In the genomic region with DNA sequence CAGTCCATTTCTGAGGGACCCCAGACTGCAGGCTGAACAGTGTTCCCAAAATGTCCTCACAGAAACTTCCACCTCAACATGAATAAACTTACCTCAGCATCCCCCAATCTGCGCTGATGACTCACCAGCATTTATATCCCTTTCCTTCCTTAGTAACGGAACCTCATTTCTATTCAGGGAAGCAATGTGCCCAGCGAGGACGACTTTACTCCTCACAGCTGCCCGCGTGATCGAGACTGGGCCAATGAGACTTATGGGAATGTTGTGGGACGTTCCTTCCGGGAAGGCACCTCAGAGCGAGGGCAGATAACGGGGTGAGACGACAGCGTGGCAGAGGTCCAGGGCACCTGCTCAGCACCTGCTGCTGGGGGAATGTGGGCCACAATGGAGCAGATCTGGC, we compare ENCODE assay signal across 11 cellular contexts.
DNase-seq lines count a peak whose midpoint lies in the region; ATAC-seq and TF ChIP-seq lines count a peak whose summit lies in the region.
"Had no signal": no experiment of that assay in that cellular context is flagged by ENCODE, and none has a peak within 500 bp of the region (broad histone marks: within the 10 kb centered on the region; RNA-seq: fewer than 3 reads in every experiment).

No MANE protein-coding gene starts in this region.

- WGBS in neuronal stem cell (ENCODE audit: extremely low coverage in 2 of 2, insufficient read length in 2 of 2, insufficient replicate concordance in 1 of 2), 2 donors, result no CpG with 5 or more reads among the region's 13 CpGs

- CTCF ChIA-PET in GM10248 (lab: Yijun Ruan, JAX), result interaction anchor here (1.1 to 1.3 kb wide), 2 partner anchors 12 to 68 kb away, joined by 3 to 4 read pairs; no protein-coding TSS in a partner anchor

- H3K79me1 ChIP-seq in neuronal stem cell (ENCODE audit: low read depth, low read length), result no peaks in the 10 kb centered on the region

- H3K9me3 Mint-ChIP-seq in activated T-cell treated with anti-CD3 and anti-CD28 coated beads, Interleukin-2, amount 50 U/mL, for 72 hours, result no peaks in the 10 kb centered on the region
- H3K9me3 Mint-ChIP-seq: activated B cell treated with CpG ODN at 0.5 μM for 24 hours had no signal

- no peaks in the 10 kb centered on the region for H3K4me1 ChIP-seq in neuronal stem cell (ENCODE audit: control insufficient read depth in 2 of 2, insufficient read depth in 1 of 2, low read depth in 1 of 2, low read length in 2 of 2)

- no peak for TF ChIP-seq CTCF in GM10248 (IDR thresholded peaks at IDR 0.05; ENCODE audit: control extremely low read depth, extremely low read depth, low read depth, missing control alignments)

- H3K18ac ChIP-seq in neuronal stem cell (ENCODE audit: low read length), result no peak overlapping the region

- H2BK12ac ChIP-seq in neuronal stem cell (ENCODE audit: low read length), result no peak overlapping the region

- H3K27ac Mint-ChIP-seq in activated T-cell treated with anti-CD3 and anti-CD28 coated beads, Interleukin-2, amount 50 U/mL, for 72 hours, result no peak overlapping the region
- H3K27ac Mint-ChIP-seq: activated B cell treated with CpG ODN at 0.5 μM for 24 hours had no signal

- peaks cover 2 to 5% of the 10 kb centered on the region in 2 donors for H3K36me3 Mint-ChIP-seq in activated T-cell treated with anti-CD3 and anti-CD28 coated beads, Interleukin-2, amount 50 U/mL, for 72 hours (ENCODE audit: insufficient read depth in 2 of 2)

- peak overlapping the region; percentile 65 for H3K9ac ChIP-seq in neuronal stem cell (ENCODE audit: low read depth, low read length, poor library complexity)

- no peaks in the 10 kb centered on the region for H3K27me3 Mint-ChIP-seq in activated T-cell treated with anti-CD3 and anti-CD28 coated beads, Interleukin-2, amount 50 U/mL, for 72 hours (ENCODE audit: low read depth)
- H3K27me3 Mint-ChIP-seq: activated B cell treated with CpG ODN at 0.5 μM for 24 hours had no signal

- no peak overlapping the region for H2BK15ac ChIP-seq in neuronal stem cell (ENCODE audit: low read length)

- H2AK5ac ChIP-seq in neuronal stem cell (ENCODE audit: low read depth, low read length), result no peak overlapping the region

- H4K8ac ChIP-seq in neuronal stem cell (ENCODE audit: low read depth, low read length), result no peak overlapping the region

- no peak overlapping the region for H4K91ac ChIP-seq in neuronal stem cell (ENCODE audit: low read depth, low read length, poor library complexity)

- peaks cover 16 to 69% of the 10 kb centered on the region in 2 donors for H3K36me3 ChIP-seq in neuronal stem cell (replicated peaks in 1 of 2; ENCODE audit: control insufficient read depth in 2 of 2, insufficient read depth in 2 of 2, low read length in 2 of 2)

- POLR2A ChIA-PET in GM10248 (lab: Yijun Ruan, JAX), result no interaction called here

- no peak overlapping the region for H3K4me3 ChIP-seq in neuronal stem cell (ENCODE audit: low read length in 2 of 2)

- H3K4ac ChIP-seq in neuronal stem cell (ENCODE audit: low read length), result no peak overlapping the region

- H2AFZ ChIP-seq in neuronal stem cell (ENCODE audit: low read length), result no peak overlapping the region

- peak; percentile 22 for ATAC-seq in esophagus mucosa
- ATAC-seq in HG02885 (IDR thresholded peaks at IDR 0.05; ENCODE audit: poor library complexity, unreplicated experiment), result no peak
- ATAC-seq in activated T-cell treated with anti-CD3 and anti-CD28 coated beads, Interleukin-2, amount 50 U/mL, for 72 hours (replicated peaks in 1 of 2), result no peak
- ATAC-seq in GM21528 (IDR thresholded peaks at IDR 0.05; ENCODE audit: low FRiP score, unreplicated experiment), result no peak

- no peak overlapping the region for H3K4me3 Mint-ChIP-seq in activated T-cell treated with anti-CD3 and anti-CD28 coated beads, Interleukin-2, amount 50 U/mL, for 72 hours
- H3K4me3 Mint-ChIP-seq: activated B cell treated with CpG ODN at 0.5 μM for 24 hours had no signal

- no peak overlapping the region for H3K14ac ChIP-seq in neuronal stem cell (ENCODE audit: low read length)

- H3K27me3 ChIP-seq in neuronal stem cell (ENCODE audit: control insufficient read depth in 3 of 3, insufficient read depth in 3 of 3, low read depth in 1 of 3, low read length in 3 of 3), result no peaks in the 10 kb centered on the region
- H3K27me3 ChIP-seq: BE2C had no signal

- DNase-seq in DMS 273 (lab: John Stamatoyannopoulos, UW; ENCODE audit: unreplicated experiment) (peak; percentile 96), NCI-H2196 (lab: John Stamatoyannopoulos, UW; ENCODE audit: unreplicated experiment) (peak; percentile 84), neuronal stem cell (ENCODE audit: low spot score) (no peak), GM10248 (ENCODE audit: extremely low spot score) (no peak)
- no peak for DNase-seq in activated T-cell treated with anti-CD3 and anti-CD28 coated beads, Interleukin-2, amount 50 U/mL, for 72 hours
- DNase-seq: activated B cell treated with CpG ODN at 0.5 μM for 24 hours, activated T-cell treated with anti-CD3 and anti-CD28 coated beads for 4 hours had no signal

- H3K23ac ChIP-seq in neuronal stem cell (ENCODE audit: low read depth, low read length, poor library complexity), result no peak overlapping the region

- no peak overlapping the region for H3K4me2 ChIP-seq in neuronal stem cell (ENCODE audit: insufficient read depth, low read length, poor library complexity, severe bottlenecking)

- H3K27ac ChIP-seq in neuronal stem cell (replicated peaks; ENCODE audit: low read length), result no peak overlapping the region

- no peak overlapping the region for H2BK120ac ChIP-seq in neuronal stem cell (ENCODE audit: low read depth, low read length)

- no peaks in the 10 kb centered on the region for H3K9me3 ChIP-seq in neuronal stem cell (replicated peaks in 1 of 2; ENCODE audit: control insufficient read depth in 2 of 2, insufficient read depth in 1 of 2, low read depth in 1 of 2, low read length in 2 of 2)
- H3K9me3 ChIP-seq: BE2C had no signal

- H2BK5ac ChIP-seq in neuronal stem cell (ENCODE audit: low read length), result no peak overlapping the region

- H3K4me1 Mint-ChIP-seq in activated T-cell treated with anti-CD3 and anti-CD28 coated beads, Interleukin-2, amount 50 U/mL, for 72 hours (ENCODE audit: low read depth), result no peaks in the 10 kb centered on the region

Comparison
In these comparisons a context has a peak if more than half of its experiments do, and no peak if none do; other contexts are left out.
1. DNase-seq: peak in DMS 273 (single experiment) and NCI-H2196 (single experiment); none in neuronal stem cell (single experiment), GM10248 (single experiment) and activated T-cell treated with anti-CD3 and anti-CD28 coated beads, Interleukin-2, amount 50 U/mL, for 72 hours (0 of 2).